Comparison of ENCODE assay signal across 8 cellular contexts in genomic region chr4:3766207-3766790, GRCh38. TPM values are rescaled to one million over a fixed set of nuclear protein-coding genes. Genes with fewer than 3 reads are reported as not detected.
DNase-seq lines count a peak whose midpoint lies in the region; ATAC-seq, FAIRE-seq and TF ChIP-seq lines count a peak whose summit lies in the region.

ADRA2C (plus strand) TSS chr4:3766385; CDS start chr4:3766607, 222 bp downstream.

- no peak within 1 kb of the TSS for H3K9ac ChIP-seq in keratinocyte (ENCODE audit: control insufficient read depth, extremely low read depth, insufficient read depth, low read length)

- H3K4me1 ChIP-seq in ascending aorta (peaks cover 0 to 34% of the 10 kb centered on the region in 2 donors), keratinocyte (ENCODE audit: control insufficient read depth, extremely low read depth, insufficient read depth, low read length) (no peaks in the 10 kb centered on the region), thoracic aorta (ENCODE audit: control insufficient read depth in 1 of 2, low read depth in 2 of 2) (peaks cover 19 to 74% of the 10 kb centered on the region in 2 donors)

- TF ChIP-seq CTCF in ascending aorta (IDR thresholded peaks at IDR 0.05) (no peak), keratinocyte (optimal IDR thresholded peaks at IDR 0.05 in 1 of 3, IDR thresholded peaks at IDR 0.05 in 1 of 3, conservative IDR thresholded peaks at IDR 0.05 in 1 of 3; ENCODE audit: extremely low read depth in 1 of 3, insufficient read depth in 2 of 3, low read length in 3 of 3) (no peak), thoracic aorta (IDR thresholded peaks at IDR 0.05) (no peak), omental fat pad (IDR thresholded peaks at IDR 0.05) (no peak)

- H3K4me2 ChIP-seq in keratinocyte (ENCODE audit: control insufficient read depth, extremely low read depth, insufficient read depth, low read depth, low read length) = peak within 1 kb of the TSS; percentile 51

- no peaks in the 10 kb centered on the region for H4K20me1 ChIP-seq in keratinocyte (ENCODE audit: control insufficient read depth, extremely low read depth, insufficient read depth, low read length)

- H3K36me3 ChIP-seq in ascending aorta = no peaks in the 10 kb centered on the region
- H3K36me3 ChIP-seq in keratinocyte (ENCODE audit: control insufficient read depth in 2 of 2, extremely low read depth in 1 of 2, insufficient read depth in 2 of 2, low read length in 2 of 2) = no peaks in the 10 kb centered on the region
- H3K36me3 ChIP-seq in thoracic aorta = no peaks in the 10 kb centered on the region

- H3K27me3 ChIP-seq in ascending aorta (no peaks in the 10 kb centered on the region), keratinocyte (ENCODE audit: control insufficient read depth, extremely low read depth, insufficient read depth, low read length) (peaks cover 44% of the 10 kb centered on the region), thoracic aorta (replicated peaks; ENCODE audit: insufficient read depth) (no peaks in the 10 kb centered on the region)

- H3K9me3 ChIP-seq in ascending aorta (no peaks in the 10 kb centered on the region), keratinocyte (ENCODE audit: control insufficient read depth, low read depth, low read length) (peaks cover 5% of the 10 kb centered on the region), thoracic aorta (no peaks in the 10 kb centered on the region)

- H3K4me3 ChIP-seq in ascending aorta (peak within 1 kb of the TSS; percentile 62 to 78), keratinocyte (ENCODE audit: control insufficient read depth in 2 of 3, extremely low read depth in 1 of 3, insufficient read depth in 2 of 3, low read depth in 1 of 3, low read length in 3 of 3) (peak within 1 kb of the TSS in 2 of 3 experiments; percentile 27 to 37), thoracic aorta (peak within 1 kb of the TSS; percentile 77)

- dilution Hi-C loops in keratinocyte (cut with MboI; ENCODE audit: extremely low pct_ligation_motif_present, low sequenced_read_pairs) = no loop called here

- no peak for FAIRE-seq in keratinocyte (lab: Jason Lieb, UNC)

- DNase-seq in NCI-H2227 (lab: John Stamatoyannopoulos, UW; ENCODE audit: unreplicated experiment) (peak; percentile 52), NCI-H2227 treated with DMSO at 0.1 percent for 48 hours (lab: John Stamatoyannopoulos, UW) (no peak), ascending aorta (ENCODE audit: low spot score in 2 of 2) (no peak), keratinocyte (ENCODE audit: low read depth, low spot score) (no peak), thoracic aorta (ENCODE audit: low spot score) (no peak), omental fat pad (ENCODE audit: low spot score) (no peak), NCI-H187 (lab: John Stamatoyannopoulos, UW) (no peak)

- ATAC-seq in thoracic aorta (ENCODE audit: insufficient number of reproducible peaks, low FRiP score, low read depth) (no peak), omental fat pad (ENCODE audit: low FRiP score) (no peak), HG02678 (IDR thresholded peaks at IDR 0.05; ENCODE audit: unreplicated experiment) (no peak)

- intact Hi-C loops in ascending aorta (cut with DNase I) = loop anchor here (2.0 to 10.0 kb wide), 4 partner anchors 107 to 281 kb away; no protein-coding TSS in a partner anchor

- H3K79me2 ChIP-seq in keratinocyte (ENCODE audit: control insufficient read depth, insufficient read depth, low read length) = no peaks in the 10 kb centered on the region

- no peaks in the 10 kb centered on the region for H3K9me1 ChIP-seq in keratinocyte (ENCODE audit: control insufficient read depth, extremely low read depth, insufficient read depth, low read length)

- H3K27ac ChIP-seq in ascending aorta = peak within 1 kb of the TSS; percentile 89 to 90
- no peak within 1 kb of the TSS for H3K27ac ChIP-seq in keratinocyte (ENCODE audit: control insufficient read depth, insufficient read depth, low read length)
- H3K27ac ChIP-seq in thoracic aorta = peak within 1 kb of the TSS; percentile 94 to 95

- peak within 1 kb of the TSS; percentile 5 for H2AFZ ChIP-seq in keratinocyte (ENCODE audit: control insufficient read depth, low read length)

RNA-seq across cellular contexts. Expression of gene ADRA2C, which starts in this region (rescaled TPM):
- total RNA-seq in ascending aorta (46.1 TPM), thoracic aorta (100 to 1,000 TPM; 105 to 232 TPM), omental fat pad (10 to 100 TPM in 2 of 4 donors, 1 to 10 TPM in 2; 3.2 to 13.3 (median 10.0) TPM)
- 0.05 to 0.33 TPM (median 0.10 TPM) in 3 replicates for polyA plus RNA-seq in keratinocyte
- not detected for polyA plus RNA-seq in keratinocyte (2011; ENCODE audit: low read depth)
- 0.11 and 0.35 TPM in 2 replicates for polyA plus RNA-seq in keratinocyte (2011; cell fraction: cytosol; rRNA removed)
- 0.32 and 0.44 TPM in 2 replicates for polyA plus RNA-seq in keratinocyte (2011; cell fraction: nucleus; rRNA removed)
- 0.21 TPM in 1 of 2 replicates, not detected in the other for polyA plus RNA-seq in keratinocyte (2012; ENCODE audit: low replicate concordance)
- 0.13 to 0.33 TPM (median 0.13 TPM) in 3 replicates for polyA minus RNA-seq in keratinocyte
- polyA minus RNA-seq in keratinocyte (2011; cell fraction: cytosol; rRNA and poly(A)+ RNA removed) = 1.7 TPM
- polyA minus RNA-seq in keratinocyte (2011; cell fraction: nucleus; rRNA and poly(A)+ RNA removed) = 0.53 TPM in 1 of 2 replicates, not detected in the other
